ENCODE assay signal across 1 cellular context in the genomic region with DNA sequence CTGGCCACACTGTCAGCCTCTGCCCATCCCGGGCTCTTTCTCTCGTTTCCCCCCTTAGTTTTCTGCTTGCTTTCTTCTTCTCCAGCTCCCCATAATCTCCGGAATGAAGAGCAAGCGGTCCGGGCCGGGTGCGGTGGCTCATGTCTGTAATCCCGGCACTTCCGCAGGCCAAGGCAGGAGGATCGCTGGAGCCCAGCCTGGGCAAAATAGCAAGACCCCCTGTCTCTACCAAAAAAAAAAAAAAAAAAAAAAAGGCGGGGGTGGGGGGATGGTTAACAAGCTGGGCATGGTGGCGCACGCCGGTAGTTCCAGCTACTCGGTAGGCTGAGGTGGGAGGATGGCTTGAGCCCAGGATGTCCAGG.
TF ChIP-seq lines count a peak whose summit lies in the region.

No MANE protein-coding gene starts in this region.

TF ChIP-seq in H1, 55 proteins besides CTCF, POLR2A, EP300 and RAD21:
- TF ChIP-seq ATF3 (IDR thresholded peaks at IDR 0.05; ENCODE audit: insufficient read depth, low read depth, low read length) (no peak), KDM4A (IDR thresholded peaks at IDR 0.05; ENCODE audit: low read depth, low read length, severe bottlenecking) (no peak), SRF (IDR thresholded peaks at IDR 0.05; ENCODE audit: low read depth, low read length) (no peak), CHD1 (IDR thresholded peaks at IDR 0.05; ENCODE audit: low read depth, low read length) (no peak), KDM1A (IDR thresholded peaks at IDR 0.05; ENCODE audit: borderline replicate concordance, low read length) (0 out of 2 replicates have a peak, but pooled peaks have one; percentile 11), YY1 (IDR thresholded peaks at IDR 0.05; ENCODE audit: low read depth, low read length) (no peak)
